ENCODE assay signal across 8 cellular contexts in genomic region chr20:46132705-46133120, GRCh38. TPM values are rescaled to one million over a fixed set of nuclear protein-coding genes. Genes with fewer than 3 reads are reported as not detected.
DNase-seq lines count a peak whose midpoint lies in the region; ATAC-seq and TF ChIP-seq lines count a peak whose summit lies in the region.

No MANE protein-coding gene starts in this region.

- H3K9me3 ChIP-seq in Panc1 (ENCODE audit: control insufficient read depth, insufficient read depth, low read depth, low read length) (no peaks in the 10 kb centered on the region), neutrophil (no peaks in the 10 kb centered on the region)

- in situ Hi-C loops in Panc1 (cut with HindIII; ENCODE audit: low pct_unique_long_range_greater_than_20kb, low sequenced_read_pairs) = no loop called here

- BruUV-seq in Panc1 (replicated peaks; lab: Mats Ljungman, UMichigan) = no TSS peak

- POLR2A ChIA-PET in Panc1 (lab: Charles Lee) = no interaction called here

- H3K27ac ChIP-seq in Panc1 (ENCODE audit: low read length) (no peak overlapping the region), neutrophil (no peak overlapping the region)

- H3K27me3 ChIP-seq in GM06990 (replicated peaks; ENCODE audit: control insufficient read depth, insufficient read depth, low read length) (no peaks in the 10 kb centered on the region; the same call in 1 of the 2 replicates), Panc1 (ENCODE audit: control insufficient read depth, insufficient read depth, low read length) (peaks cover 6% of the 10 kb centered on the region; the same call in 1 of the 2 replicates), neutrophil (peaks cover 63% of the 10 kb centered on the region)

- H3K4me3 ChIP-seq in GM06990 (replicated peaks; ENCODE audit: low read depth, low read length) (no peak overlapping the region), Panc1 (ENCODE audit: low read depth in 2 of 2, low read length in 2 of 2) (no peak overlapping the region), fibroblast of the aortic adventitia (ENCODE audit: low read depth, low read length) (no peak overlapping the region), neutrophil (ENCODE audit: low read depth in 1 of 2, low read length in 1 of 2) (no peak overlapping the region)

- peaks cover 4% of the 10 kb centered on the region; the same call in 1 of the 2 replicates for H3K4me1 ChIP-seq in Panc1 (ENCODE audit: control insufficient read depth, insufficient read depth, low read length)
- no peaks in the 10 kb centered on the region for H3K4me1 ChIP-seq in neutrophil (ENCODE audit: control insufficient read depth in 1 of 2, insufficient read depth in 1 of 2, low read depth in 1 of 2, low read length in 1 of 2)

- ATAC-seq in Panc1 (peak; percentile 94), HG02852 (IDR thresholded peaks at IDR 0.05; ENCODE audit: unreplicated experiment) (no peak)

- intact Hi-C loops in Panc1 (cut with micrococcal nuclease; ENCODE audit: unreplicated experiment) = loop anchor here (1.0 to 5.0 kb wide), 2 partner anchors 120 to 217 kb away; no protein-coding TSS in a partner anchor

- peak; percentile 77 for DNase-seq in GM06990 (ENCODE audit: extremely low read depth, insufficient read length)
- peak; percentile 23 for DNase-seq in KG1 (lab: John Stamatoyannopoulos, UW)
- no peak for DNase-seq in Panc1 (ENCODE audit: low read depth, low spot score)
- peak; percentile 79 to 81 for DNase-seq in activated T-cell treated with anti-CD3 and anti-CD28 coated beads, Interleukin-2, amount 50 U/mL, for 48 hours
- DNase-seq in fibroblast of the aortic adventitia (ENCODE audit: low read depth) = peak; percentile 61
- DNase-seq in stromal cell of bone marrow (ENCODE audit: low read depth) = peak; percentile 25

- peak; percentile 93 for TF ChIP-seq CTCF in GM06990 (IDR thresholded peaks at IDR 0.05; ENCODE audit: insufficient read depth, low read length, poor library complexity, severe bottlenecking)
- peak; percentile 96 for TF ChIP-seq CTCF in Panc1 (IDR thresholded peaks at IDR 0.05)
- peak; percentile 88 for TF ChIP-seq CTCF in fibroblast of the aortic adventitia (IDR thresholded peaks at IDR 0.05; ENCODE audit: insufficient read depth, low read length)
- peak; percentile 68 for TF ChIP-seq CTCF in neutrophil (IDR thresholded peaks at IDR 0.05)

- CTCF ChIA-PET in Panc1 (lab: Charles Lee) = interaction anchor here (1.3 to 1.6 kb wide), 2 partner anchors 13 to 216 kb away, joined by 3 to 7 read pairs; no protein-coding TSS in a partner anchor

- H3K36me3 ChIP-seq in GM06990 (ENCODE audit: control insufficient read depth, insufficient read depth, low read length) (peaks cover 10% of the 10 kb centered on the region), Panc1 (ENCODE audit: control insufficient read depth, insufficient read depth, low read length) (no peaks in the 10 kb centered on the region), neutrophil (no peaks in the 10 kb centered on the region)

RNA-seq across cellular contexts. Expression of gene CD40, which starts 14.6 kb away (rescaled TPM):
- total RNA-seq in Panc1 (2021; ENCODE audit: unreplicated experiment) (14.1 TPM), fibroblast of the aortic adventitia (ENCODE audit: low replicate concordance) (0.45 and 1.5 TPM in 2 replicates)
- 21.9 TPM for polyA plus RNA-seq in Panc1 (2012; ENCODE audit: insufficient read length)

RNA-seq across cellular contexts. Expression of gene NCOA5, which starts 43.0 kb away (rescaled TPM):
- total RNA-seq in Panc1 (2021; ENCODE audit: unreplicated experiment) = 30.6 TPM
- polyA plus RNA-seq in Panc1 (2012; ENCODE audit: insufficient read length) = 24.3 TPM
- 11.9 and 24.0 TPM in 2 replicates for total RNA-seq in fibroblast of the aortic adventitia (ENCODE audit: low replicate concordance)
